1 cellular context compared by ENCODE assay signal in genomic region chr11:75204685-75205667, GRCh38.
TF ChIP-seq lines count a peak whose summit lies in the region.

No MANE protein-coding gene starts in this region.

TF ChIP-seq in HepG2, 621 proteins besides CTCF, POLR2A, EP300 and RAD21 (continued from another document and continues in another):
- TF ChIP-seq ATF2 (CRISPR knock-in tag; IDR thresholded peaks at IDR 0.05) (0 out of 2 replicates have a peak, but pooled peaks have one; percentile 31), MAZ (IDR thresholded peaks at IDR 0.05; ENCODE audit: borderline replicate concordance, low read depth, low read length) (0 out of 2 replicates have a peak, but pooled peaks have one; percentile 52), MAZ (CRISPR knock-in tag; IDR thresholded peaks at IDR 0.05; ENCODE audit: low read depth) (peak; percentile 51), ZNF598 (CRISPR knock-in tag; IDR thresholded peaks at IDR 0.05; ENCODE audit: borderline replicate concordance) (peak; percentile 38; the same call in 1 of the 2 replicates), ESRRA (CRISPR knock-in tag; IDR thresholded peaks at IDR 0.05; ENCODE audit: low read depth) (0 out of 2 replicates have a peak, but pooled peaks have one; percentile 20), ELF1 (CRISPR knock-in tag; IDR thresholded peaks at IDR 0.05) (0 out of 2 replicates have a peak, but pooled peaks have one; percentile 7), PITX1 (CRISPR knock-in tag; IDR thresholded peaks at IDR 0.05) (peak; percentile 34; the same call in 1 of the 2 replicates), U2AF1 (optimal IDR thresholded peaks at IDR 0.05; ENCODE audit: low read depth, low read length) (peak; percentile 51), ZNF432 (CRISPR knock-in tag; IDR thresholded peaks at IDR 0.05; ENCODE audit: borderline replicate concordance) (no peak), REPIN1 (CRISPR knock-in tag; IDR thresholded peaks at IDR 0.05; ENCODE audit: borderline replicate concordance, low read depth) (no peak), ZNF574 (CRISPR knock-in tag; IDR thresholded peaks at IDR 0.05) (no peak), HNF4G (IDR thresholded peaks at IDR 0.05; ENCODE audit: borderline replicate concordance, low read depth, low read length) (peak; percentile 47; the same call in 1 of the 2 replicates), HNF4G (CRISPR knock-in tag; IDR thresholded peaks at IDR 0.05; ENCODE audit: borderline replicate concordance, low read depth) (peak; percentile 50), MTF1 (CRISPR knock-in tag; IDR thresholded peaks at IDR 0.05) (no peak), ZNF781 (CRISPR knock-in tag; IDR thresholded peaks at IDR 0.05; ENCODE audit: borderline replicate concordance, not compliant biosample characterization) (no peak), RXRB (CRISPR knock-in tag; IDR thresholded peaks at IDR 0.05; ENCODE audit: borderline replicate concordance) (peak; percentile 45), ZNF607 (CRISPR knock-in tag; IDR thresholded peaks at IDR 0.05; ENCODE audit: borderline replicate concordance) (no peak), AHR (CRISPR knock-in tag; IDR thresholded peaks at IDR 0.05) (no peak), PHF21A (CRISPR knock-in tag; IDR thresholded peaks at IDR 0.05) (0 out of 2 replicates have a peak, but pooled peaks have one; percentile 56), TRIM24 (CRISPR knock-in tag; IDR thresholded peaks at IDR 0.05) (no peak), ZNF563 (CRISPR knock-in tag; IDR thresholded peaks at IDR 0.05) (0 out of 2 replicates have a peak, but pooled peaks have one; percentile 53), ZNF800 (CRISPR knock-in tag; IDR thresholded peaks at IDR 0.05) (0 out of 2 replicates have a peak, but pooled peaks have one; percentile 23), ZNF205 (CRISPR knock-in tag; IDR thresholded peaks at IDR 0.05) (no peak), HNF4A (CRISPR knock-in tag; IDR thresholded peaks at IDR 0.05) (peak; percentile 67), ZFP82 (CRISPR knock-in tag; IDR thresholded peaks at IDR 0.05; ENCODE audit: borderline replicate concordance) (0 out of 2 replicates have a peak, but pooled peaks have one; percentile 53), ZNF772 (CRISPR knock-in tag; IDR thresholded peaks at IDR 0.05) (no peak; the same call in 1 of the 2 replicates), ZNF234 (CRISPR knock-in tag; conservative IDR thresholded peaks at IDR 0.05) (no peak), HNRNPLL (IDR thresholded peaks at IDR 0.05; ENCODE audit: low read depth, low read length, poor library complexity, severe bottlenecking) (no peak), ZNF547 (CRISPR knock-in tag; IDR thresholded peaks at IDR 0.05) (peak; percentile 18; the same call in 1 of the 2 replicates), TCF12 (IDR thresholded peaks at IDR 0.05) (no peak), TCF12 (CRISPR knock-in tag; IDR thresholded peaks at IDR 0.05) (0 out of 2 replicates have a peak, but pooled peaks have one; percentile 14), ZMYM3 (CRISPR knock-in tag; IDR thresholded peaks at IDR 0.05) (0 out of 2 replicates have a peak, but pooled peaks have one; percentile 29)
- TF ChIP-seq, protein P1, sequence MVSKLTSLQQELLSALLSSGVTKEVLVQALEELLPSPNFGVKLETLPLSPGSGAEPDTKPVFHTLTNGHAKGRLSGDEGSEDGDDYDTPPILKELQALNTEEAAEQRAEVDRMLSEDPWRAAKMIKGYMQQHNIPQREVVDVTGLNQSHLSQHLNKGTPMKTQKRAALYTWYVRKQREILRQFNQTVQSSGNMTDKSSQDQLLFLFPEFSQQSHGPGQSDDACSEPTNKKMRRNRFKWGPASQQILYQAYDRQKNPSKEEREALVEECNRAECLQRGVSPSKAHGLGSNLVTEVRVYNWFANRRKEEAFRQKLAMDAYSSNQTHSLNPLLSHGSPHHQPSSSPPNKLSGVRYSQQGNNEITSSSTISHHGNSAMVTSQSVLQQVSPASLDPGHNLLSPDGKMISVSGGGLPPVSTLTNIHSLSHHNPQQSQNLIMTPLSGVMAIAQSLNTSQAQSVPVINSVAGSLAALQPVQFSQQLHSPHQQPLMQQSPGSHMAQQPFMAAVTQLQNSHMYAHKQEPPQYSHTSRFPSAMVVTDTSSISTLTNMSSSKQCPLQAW (CRISPR knock-in tag; IDR thresholded peaks at IDR 0.05): peak; percentile 63
- TF ChIP-seq, protein P2, sequence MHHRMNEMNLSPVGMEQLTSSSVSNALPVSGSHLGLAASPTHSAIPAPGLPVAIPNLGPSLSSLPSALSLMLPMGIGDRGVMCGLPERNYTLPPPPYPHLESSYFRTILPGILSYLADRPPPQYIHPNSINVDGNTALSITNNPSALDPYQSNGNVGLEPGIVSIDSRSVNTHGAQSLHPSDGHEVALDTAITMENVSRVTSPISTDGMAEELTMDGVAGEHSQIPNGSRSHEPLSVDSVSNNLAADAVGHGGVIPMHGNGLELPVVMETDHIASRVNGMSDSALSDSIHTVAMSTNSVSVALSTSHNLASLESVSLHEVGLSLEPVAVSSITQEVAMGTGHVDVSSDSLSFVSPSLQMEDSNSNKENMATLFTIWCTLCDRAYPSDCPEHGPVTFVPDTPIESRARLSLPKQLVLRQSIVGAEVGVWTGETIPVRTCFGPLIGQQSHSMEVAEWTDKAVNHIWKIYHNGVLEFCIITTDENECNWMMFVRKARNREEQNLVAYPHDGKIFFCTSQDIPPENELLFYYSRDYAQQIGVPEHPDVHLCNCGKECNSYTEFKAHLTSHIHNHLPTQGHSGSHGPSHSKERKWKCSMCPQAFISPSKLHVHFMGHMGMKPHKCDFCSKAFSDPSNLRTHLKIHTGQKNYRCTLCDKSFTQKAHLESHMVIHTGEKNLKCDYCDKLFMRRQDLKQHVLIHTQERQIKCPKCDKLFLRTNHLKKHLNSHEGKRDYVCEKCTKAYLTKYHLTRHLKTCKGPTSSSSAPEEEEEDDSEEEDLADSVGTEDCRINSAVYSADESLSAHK (CRISPR knock-in tag; IDR thresholded peaks at IDR 0.05; ENCODE audit: borderline replicate concordance): no peak
- TF ChIP-seq, protein P3, sequence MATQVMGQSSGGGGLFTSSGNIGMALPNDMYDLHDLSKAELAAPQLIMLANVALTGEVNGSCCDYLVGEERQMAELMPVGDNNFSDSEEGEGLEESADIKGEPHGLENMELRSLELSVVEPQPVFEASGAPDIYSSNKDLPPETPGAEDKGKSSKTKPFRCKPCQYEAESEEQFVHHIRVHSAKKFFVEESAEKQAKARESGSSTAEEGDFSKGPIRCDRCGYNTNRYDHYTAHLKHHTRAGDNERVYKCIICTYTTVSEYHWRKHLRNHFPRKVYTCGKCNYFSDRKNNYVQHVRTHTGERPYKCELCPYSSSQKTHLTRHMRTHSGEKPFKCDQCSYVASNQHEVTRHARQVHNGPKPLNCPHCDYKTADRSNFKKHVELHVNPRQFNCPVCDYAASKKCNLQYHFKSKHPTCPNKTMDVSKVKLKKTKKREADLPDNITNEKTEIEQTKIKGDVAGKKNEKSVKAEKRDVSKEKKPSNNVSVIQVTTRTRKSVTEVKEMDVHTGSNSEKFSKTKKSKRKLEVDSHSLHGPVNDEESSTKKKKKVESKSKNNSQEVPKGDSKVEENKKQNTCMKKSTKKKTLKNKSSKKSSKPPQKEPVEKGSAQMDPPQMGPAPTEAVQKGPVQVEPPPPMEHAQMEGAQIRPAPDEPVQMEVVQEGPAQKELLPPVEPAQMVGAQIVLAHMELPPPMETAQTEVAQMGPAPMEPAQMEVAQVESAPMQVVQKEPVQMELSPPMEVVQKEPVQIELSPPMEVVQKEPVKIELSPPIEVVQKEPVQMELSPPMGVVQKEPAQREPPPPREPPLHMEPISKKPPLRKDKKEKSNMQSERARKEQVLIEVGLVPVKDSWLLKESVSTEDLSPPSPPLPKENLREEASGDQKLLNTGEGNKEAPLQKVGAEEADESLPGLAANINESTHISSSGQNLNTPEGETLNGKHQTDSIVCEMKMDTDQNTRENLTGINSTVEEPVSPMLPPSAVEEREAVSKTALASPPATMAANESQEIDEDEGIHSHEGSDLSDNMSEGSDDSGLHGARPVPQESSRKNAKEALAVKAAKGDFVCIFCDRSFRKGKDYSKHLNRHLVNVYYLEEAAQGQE (IDR thresholded peaks at IDR 0.05; ENCODE audit: borderline replicate concordance in 1 of 2, low read depth in 1 of 2, low read length in 2 of 2): peak in 1 of 2 experiments; percentile 51; a peak in 2 of 4 replicates
- TF ChIP-seq, protein P4, sequence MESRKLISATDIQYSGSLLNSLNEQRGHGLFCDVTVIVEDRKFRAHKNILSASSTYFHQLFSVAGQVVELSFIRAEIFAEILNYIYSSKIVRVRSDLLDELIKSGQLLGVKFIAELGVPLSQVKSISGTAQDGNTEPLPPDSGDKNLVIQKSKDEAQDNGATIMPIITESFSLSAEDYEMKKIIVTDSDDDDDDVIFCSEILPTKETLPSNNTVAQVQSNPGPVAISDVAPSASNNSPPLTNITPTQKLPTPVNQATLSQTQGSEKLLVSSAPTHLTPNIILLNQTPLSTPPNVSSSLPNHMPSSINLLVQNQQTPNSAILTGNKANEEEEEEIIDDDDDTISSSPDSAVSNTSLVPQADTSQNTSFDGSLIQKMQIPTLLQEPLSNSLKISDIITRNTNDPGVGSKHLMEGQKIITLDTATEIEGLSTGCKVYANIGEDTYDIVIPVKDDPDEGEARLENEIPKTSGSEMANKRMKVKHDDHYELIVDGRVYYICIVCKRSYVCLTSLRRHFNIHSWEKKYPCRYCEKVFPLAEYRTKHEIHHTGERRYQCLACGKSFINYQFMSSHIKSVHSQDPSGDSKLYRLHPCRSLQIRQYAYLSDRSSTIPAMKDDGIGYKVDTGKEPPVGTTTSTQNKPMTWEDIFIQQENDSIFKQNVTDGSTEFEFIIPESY (CRISPR knock-in tag; IDR thresholded peaks at IDR 0.05): no peak
- TF ChIP-seq, protein P5, sequence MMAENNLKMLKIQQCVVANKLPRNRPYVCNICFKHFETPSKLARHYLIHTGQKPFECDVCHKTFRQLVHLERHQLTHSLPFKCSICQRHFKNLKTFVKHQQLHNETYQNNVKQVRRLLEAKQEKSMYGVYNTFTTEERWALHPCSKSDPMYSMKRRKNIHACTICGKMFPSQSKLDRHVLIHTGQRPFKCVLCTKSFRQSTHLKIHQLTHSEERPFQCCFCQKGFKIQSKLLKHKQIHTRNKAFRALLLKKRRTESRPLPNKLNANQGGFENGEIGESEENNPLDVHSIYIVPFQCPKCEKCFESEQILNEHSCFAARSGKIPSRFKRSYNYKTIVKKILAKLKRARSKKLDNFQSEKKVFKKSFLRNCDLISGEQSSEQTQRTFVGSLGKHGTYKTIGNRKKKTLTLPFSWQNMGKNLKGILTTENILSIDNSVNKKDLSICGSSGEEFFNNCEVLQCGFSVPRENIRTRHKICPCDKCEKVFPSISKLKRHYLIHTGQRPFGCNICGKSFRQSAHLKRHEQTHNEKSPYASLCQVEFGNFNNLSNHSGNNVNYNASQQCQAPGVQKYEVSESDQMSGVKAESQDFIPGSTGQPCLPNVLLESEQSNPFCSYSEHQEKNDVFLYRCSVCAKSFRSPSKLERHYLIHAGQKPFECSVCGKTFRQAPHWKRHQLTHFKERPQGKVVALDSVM (CRISPR knock-in tag; IDR thresholded peaks at IDR 0.05): no peak
